Comparison of ENCODE assay signal across 9 cellular contexts in the genomic region with DNA sequence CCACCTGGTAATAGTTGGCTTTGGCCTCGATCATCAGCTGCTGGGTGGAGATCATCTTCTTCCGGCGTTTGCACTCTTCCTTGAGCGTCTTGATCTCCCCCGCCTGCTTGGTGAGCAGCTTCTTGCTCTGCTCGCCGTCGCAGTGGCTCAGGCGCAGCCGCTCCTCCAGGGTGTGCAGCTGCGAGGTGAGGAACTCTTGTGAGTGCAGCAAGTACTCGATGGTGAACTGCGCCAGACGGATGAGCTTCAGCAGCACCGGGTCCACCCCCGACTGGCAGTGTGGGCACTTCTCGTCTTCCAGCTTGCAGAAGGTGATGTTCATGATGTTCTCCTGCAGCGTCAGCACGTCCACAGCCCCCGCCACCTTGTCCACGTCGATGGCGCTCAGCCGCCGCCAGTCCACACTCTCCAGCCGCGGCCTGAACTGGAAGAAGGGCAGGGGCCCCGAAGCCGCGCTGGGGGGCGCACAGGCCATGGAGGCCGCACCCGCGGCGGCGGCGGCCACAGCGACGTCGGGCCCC. TPM values are rescaled to one million over a fixed set of nuclear protein-coding genes. Genes with fewer than 3 reads are reported as not detected.
DNase-seq lines count a peak whose midpoint lies in the region; ATAC-seq and TF ChIP-seq lines count a peak whose summit lies in the region.
"Had no signal": no experiment of that assay in that cellular context is flagged by ENCODE, and none has a peak within 500 bp of the region (broad histone marks: within the 10 kb centered on the region; RNA-seq: fewer than 3 reads in every experiment).

No MANE protein-coding gene starts in this region.

- H3K9me2 ChIP-seq in SK-N-SH = no peaks in the 10 kb centered on the region

- H3K36me3 Mint-ChIP-seq in activated naive CD4-positive, alpha-beta T cell treated with anti-CD3 and anti-CD28 coated beads, Interleukin-2, amount 10 ng/mL, durations not matched to agents 7 days and 5 days = no peaks in the 10 kb centered on the region

- H3K9ac ChIP-seq in SK-N-SH (no peak overlapping the region), muscle layer of colon (ENCODE audit: low read length) (no peak overlapping the region)

- 89% methylated on average over 26 of the region's 40 CpGs for WGBS in SK-N-SH (ENCODE audit: low lambda C conversion rate)
- 48 to 81% methylated on average over 13 to 37 of the region's 40 CpGs for WGBS in upper lobe of left lung, 2 donors

- peaks cover 25% of the 10 kb centered on the region for H3K4me1 Mint-ChIP-seq in activated naive CD4-positive, alpha-beta T cell treated with anti-CD3 and anti-CD28 coated beads, Interleukin-2, amount 10 ng/mL, durations not matched to agents 7 days and 5 days

- TF ChIP-seq RAD21 in SK-N-SH (IDR thresholded peaks at IDR 0.05; ENCODE audit: low read length) = no peak

- TF ChIP-seq EP300 in SK-N-SH (IDR thresholded peaks at IDR 0.05; ENCODE audit: borderline replicate concordance in 1 of 2, low read depth in 1 of 2, low read length in 1 of 2) (no peak), upper lobe of left lung (IDR thresholded peaks at IDR 0.05) (no peak)

- H3K9me3 ChIP-seq in SK-N-SH (no peaks in the 10 kb centered on the region), muscle layer of colon (ENCODE audit: low read length) (no peaks in the 10 kb centered on the region), upper lobe of left lung (no peaks in the 10 kb centered on the region)

- TF ChIP-seq POLR2A in upper lobe of left lung (IDR thresholded peaks at IDR 0.05) = no peak

- TF ChIP-seq CTCF in SK-N-SH (IDR thresholded peaks at IDR 0.05) = no peak
- no peak for TF ChIP-seq CTCF in epithelial cell of proximal tubule (conservative IDR thresholded peaks at IDR 0.05; ENCODE audit: low read depth, low read length)
- TF ChIP-seq CTCF in upper lobe of left lung (IDR thresholded peaks at IDR 0.05) = no peak
- TF ChIP-seq CTCF in omental fat pad (IDR thresholded peaks at IDR 0.05) = no peak

- no peaks in the 10 kb centered on the region for H3K9me3 Mint-ChIP-seq in activated naive CD4-positive, alpha-beta T cell treated with anti-CD3 and anti-CD28 coated beads, Interleukin-2, amount 10 ng/mL, durations not matched to agents 7 days and 5 days

- H3K4me3 ChIP-seq in SK-N-SH (ENCODE audit: low read depth in 2 of 2, low read length in 1 of 2) = no peak overlapping the region
- H3K4me3 ChIP-seq in epithelial cell of proximal tubule (ENCODE audit: low read depth, low read length) = peak overlapping the region; percentile 78
- H3K4me3 ChIP-seq in muscle layer of colon (ENCODE audit: low read depth in 1 of 2, low read length in 2 of 2) = peak overlapping the region; percentile 21 to 56
- peak overlapping the region in 3 of 4 donors; percentile 41 to 52 (median 45) for H3K4me3 ChIP-seq in upper lobe of left lung

- DNase-seq in SK-N-SH (no peak), epithelial cell of proximal tubule (ENCODE audit: low read depth) (no peak), upper lobe of left lung (peak in 1 of 2 donors; percentile 80), omental fat pad (ENCODE audit: low spot score) (no peak), MV-4-11 (lab: John Stamatoyannopoulos, UW) (no peak)
- DNase-seq in activated naive CD4-positive, alpha-beta T cell treated with anti-CD3 and anti-CD28 coated beads, Interleukin-2, amount 10 ng/mL, durations not matched to agents 7 days and 5 days = no peak
- DNase-seq: stimulated activated CD4-positive, alpha-beta T cell treated with anti-CD3 and anti-CD28 coated beads, Interleukin-4, amount 100 ng/mL, for 1 hour had no signal

- POLR2A ChIA-PET in SK-N-SH (lab: Yijun Ruan, JAX) = no interaction called here

- H3K36me3 ChIP-seq in SK-N-SH (replicated peaks in 1 of 2; ENCODE audit: control insufficient read depth in 1 of 2, insufficient read depth in 2 of 2, low read length in 1 of 2) (peaks cover 26 to 45% of the 10 kb centered on the region in 2 experiments), muscle layer of colon (ENCODE audit: insufficient read depth, low read length) (no peaks in the 10 kb centered on the region), upper lobe of left lung (no peaks in the 10 kb centered on the region)

- H3K4me1 ChIP-seq in SK-N-SH (ENCODE audit: control insufficient read depth in 1 of 2, insufficient read depth in 2 of 2, low read depth in 1 of 2, low read length in 1 of 2) (peaks cover 0 to 21% of the 10 kb centered on the region in 2 experiments; a peak in 2 of 4 replicates), muscle layer of colon (ENCODE audit: insufficient read depth, low read length) (peaks cover 23% of the 10 kb centered on the region), upper lobe of left lung (peaks cover 21 to 34% (median 25%) of the 10 kb centered on the region in 4 donors)

- H3F3A ChIP-seq in SK-N-SH (replicated peaks; ENCODE audit: insufficient read depth) = peaks cover 8% of the 10 kb centered on the region

- H3K27ac Mint-ChIP-seq in activated naive CD4-positive, alpha-beta T cell treated with anti-CD3 and anti-CD28 coated beads, Interleukin-2, amount 10 ng/mL, durations not matched to agents 7 days and 5 days = no peak overlapping the region

- CTCF ChIA-PET in SK-N-SH (lab: Yijun Ruan, JAX) = interaction anchor here (1.0 to 1.4 kb wide), 3 partner anchors 19 to 194 kb away, joined by 3 to 4 read pairs (median 3); no protein-coding TSS in a partner anchor
- CTCF ChIA-PET in activated naive CD4-positive, alpha-beta T cell treated with anti-CD3 and anti-CD28 coated beads, Interleukin-2, amount 10 ng/mL, durations not matched to agents 7 days and 5 days (lab: Charles Lee) = interaction anchor here (1.3 kb wide), 1 partner anchor 19 kb away, joined by 4 read pairs; no protein-coding TSS in a partner anchor

- H3K79me2 ChIP-seq in SK-N-SH (ENCODE audit: insufficient read depth) = peaks cover 41% of the 10 kb centered on the region

- H2AFZ ChIP-seq in SK-N-SH (ENCODE audit: low read depth) = no peak overlapping the region

- H3K27ac ChIP-seq in SK-N-SH (ENCODE audit: low read depth in 2 of 2, low read length in 1 of 2) (no peak overlapping the region), muscle layer of colon (ENCODE audit: low read depth, low read length) (no peak overlapping the region), upper lobe of left lung (peak overlapping the region in 1 of 4 donors; percentile 35)

- peak overlapping the region; percentile 99 for H3K4me2 ChIP-seq in SK-N-SH

- H4K20me1 ChIP-seq in SK-N-SH (ENCODE audit: insufficient read depth) = no peaks in the 10 kb centered on the region; the same call in 1 of the 2 replicates

- H3K27me3 Mint-ChIP-seq in activated naive CD4-positive, alpha-beta T cell treated with anti-CD3 and anti-CD28 coated beads, Interleukin-2, amount 10 ng/mL, durations not matched to agents 7 days and 5 days = peaks cover 58% of the 10 kb centered on the region

- ATAC-seq in SK-N-SH treated with all-trans-retinoic acid at 6 μM for 48 hours = no peak
- ATAC-seq in upper lobe of left lung (ENCODE audit: low FRiP score in 2 of 2) = peak in 1 of 2 donors; percentile 17
- ATAC-seq in omental fat pad (ENCODE audit: low FRiP score) = no peak

- H3K27me3 ChIP-seq in SK-N-SH (ENCODE audit: insufficient read depth) (no peaks in the 10 kb centered on the region), muscle layer of colon (ENCODE audit: control insufficient read depth in 1 of 2, insufficient read depth in 2 of 2, low read length in 2 of 2) (no peaks in the 10 kb centered on the region), upper lobe of left lung (peaks cover 0 to 27% (median 11%) of the 10 kb centered on the region in 4 donors)

- H3K4me3 Mint-ChIP-seq in activated naive CD4-positive, alpha-beta T cell treated with anti-CD3 and anti-CD28 coated beads, Interleukin-2, amount 10 ng/mL, durations not matched to agents 7 days and 5 days = no peak overlapping the region

TF ChIP-seq in SK-N-SH, 30 proteins besides CTCF, POLR2A, EP300 and RAD21 (continues in another document):
- no peak for TF ChIP-seq POLR2AphosphoS5 (IDR thresholded peaks at IDR 0.05; ENCODE audit: low read depth, low read length)
- TF ChIP-seq, protein P1, sequence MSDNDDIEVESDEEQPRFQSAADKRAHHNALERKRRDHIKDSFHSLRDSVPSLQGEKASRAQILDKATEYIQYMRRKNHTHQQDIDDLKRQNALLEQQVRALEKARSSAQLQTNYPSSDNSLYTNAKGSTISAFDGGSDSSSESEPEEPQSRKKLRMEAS (IDR thresholded peaks at IDR 0.05; ENCODE audit: low read depth) = no peak

TF ChIP-seq in SK-N-SH treated with all-trans-retinoic acid at 6 μM for 48 hours, 23 proteins besides CTCF, POLR2A, EP300 and RAD21 (continues in another document):
- no peak for TF ChIP-seq OSR1 (CRISPR knock-in tag; IDR thresholded peaks at IDR 0.05)
- TF ChIP-seq, protein P2, sequence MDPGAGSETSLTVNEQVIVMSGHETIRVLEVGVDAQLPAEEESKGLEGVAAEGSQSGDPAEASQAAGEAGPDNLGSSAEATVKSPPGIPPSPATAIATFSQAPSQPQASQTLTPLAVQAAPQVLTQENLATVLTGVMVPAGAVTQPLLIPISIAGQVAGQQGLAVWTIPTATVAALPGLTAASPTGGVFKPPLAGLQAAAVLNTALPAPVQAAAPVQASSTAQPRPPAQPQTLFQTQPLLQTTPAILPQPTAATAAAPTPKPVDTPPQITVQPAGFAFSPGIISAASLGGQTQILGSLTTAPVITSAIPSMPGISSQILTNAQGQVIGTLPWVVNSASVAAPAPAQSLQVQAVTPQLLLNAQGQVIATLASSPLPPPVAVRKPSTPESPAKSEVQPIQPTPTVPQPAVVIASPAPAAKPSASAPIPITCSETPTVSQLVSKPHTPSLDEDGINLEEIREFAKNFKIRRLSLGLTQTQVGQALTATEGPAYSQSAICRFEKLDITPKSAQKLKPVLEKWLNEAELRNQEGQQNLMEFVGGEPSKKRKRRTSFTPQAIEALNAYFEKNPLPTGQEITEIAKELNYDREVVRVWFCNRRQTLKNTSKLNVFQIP (CRISPR knock-in tag; IDR thresholded peaks at IDR 0.05; ENCODE audit: borderline replicate concordance, low read depth) = no peak

RNA-seq across cellular contexts. Expression of a gene that starts 3.2 kb away (rescaled TPM):
- 15.0 and 15.2 TPM in 2 replicates for polyA plus RNA-seq in SK-N-SH (2012; rRNA removed)
- polyA plus RNA-seq in SK-N-SH (2012; cell fraction: cytosol; rRNA removed) = 13.9 and 16.3 TPM in 2 replicates
- 31.3 and 43.5 TPM in 2 replicates for polyA plus RNA-seq in SK-N-SH (2012; cell fraction: nucleus; rRNA removed)
- 16.7 and 18.3 TPM in 2 replicates for total RNA-seq in epithelial cell of proximal tubule
- 10 to 100 TPM in 1 of 6 donors, 1 to 10 TPM in 5; 4.8 to 18.4 (median 8.7) TPM for total RNA-seq in upper lobe of left lung
- total RNA-seq in omental fat pad = 10 to 100 TPM in 1 of 4 donors, 1 to 10 TPM in 3; 6.6 to 18.0 (median 8.5) TPM

RNA-seq across cellular contexts. Expression of a gene that starts 35.6 kb away (rescaled TPM):
- 5.8 and 8.2 TPM in 2 replicates for polyA plus RNA-seq in SK-N-SH (2012; rRNA removed)
- polyA plus RNA-seq in SK-N-SH (2012; cell fraction: cytosol; rRNA removed) = 8.7 and 9.4 TPM in 2 replicates
- polyA plus RNA-seq in SK-N-SH (2012; cell fraction: nucleus; rRNA removed) = 2.3 and 5.1 TPM in 2 replicates
- total RNA-seq in epithelial cell of proximal tubule (21.4 and 24.9 TPM in 2 replicates), upper lobe of left lung (10 to 100 TPM; 27.2 to 86.2 (median 53.3) TPM), omental fat pad (10 to 100 TPM; 48.1 to 54.4 (median 52.3) TPM)

Comparison
In these comparisons a context has a peak if more than half of its experiments do, and no peak if none do; other contexts are left out.
1. H3K4me3 ChIP-seq: peak in epithelial cell of proximal tubule (single experiment), muscle layer of colon (2 of 2) and upper lobe of left lung (3 of 4); none in SK-N-SH (0 of 2).